ENCODE assay signal across 1 cellular context in the genomic region with DNA sequence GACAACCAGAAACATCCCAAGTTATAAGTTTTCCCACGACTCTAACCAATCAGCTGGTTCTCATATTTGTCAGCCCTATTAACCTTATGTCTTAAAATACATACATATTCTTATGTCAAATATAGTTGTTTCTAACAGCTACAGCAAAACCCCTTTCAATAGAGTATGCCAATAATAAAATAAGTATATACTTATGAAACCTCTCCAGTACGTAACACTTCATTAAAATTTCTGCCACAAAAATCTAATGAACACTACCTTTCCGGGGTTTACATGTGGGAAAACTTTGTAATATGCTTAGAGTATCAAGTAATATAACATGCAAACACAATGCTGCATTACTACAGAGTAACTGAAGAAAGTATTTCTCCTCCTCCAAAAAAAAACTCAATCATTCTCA.
TF ChIP-seq lines count a peak whose summit lies in the region.

No MANE protein-coding gene starts in this region.

TF ChIP-seq in HepG2, 621 proteins besides CTCF, POLR2A, EP300 and RAD21:
- TF ChIP-seq, protein P1, sequence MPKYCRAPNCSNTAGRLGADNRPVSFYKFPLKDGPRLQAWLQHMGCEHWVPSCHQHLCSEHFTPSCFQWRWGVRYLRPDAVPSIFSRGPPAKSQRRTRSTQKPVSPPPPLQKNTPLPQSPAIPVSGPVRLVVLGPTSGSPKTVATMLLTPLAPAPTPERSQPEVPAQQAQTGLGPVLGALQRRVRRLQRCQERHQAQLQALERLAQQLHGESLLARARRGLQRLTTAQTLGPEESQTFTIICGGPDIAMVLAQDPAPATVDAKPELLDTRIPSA (CRISPR knock-in tag; IDR thresholded peaks at IDR 0.05; ENCODE audit: borderline replicate concordance) = no peak
- TF ChIP-seq SAFB2 (CRISPR knock-in tag; IDR thresholded peaks at IDR 0.05; ENCODE audit: borderline replicate concordance, low read depth) (no peak), ZMYM3 (CRISPR knock-in tag; IDR thresholded peaks at IDR 0.05) (no peak), DMTF1 (CRISPR knock-in tag; IDR thresholded peaks at IDR 0.05) (no peak), ZNF773 (CRISPR knock-in tag; IDR thresholded peaks at IDR 0.05; ENCODE audit: borderline replicate concordance) (no peak), THRA (CRISPR knock-in tag; IDR thresholded peaks at IDR 0.05; ENCODE audit: borderline replicate concordance) (no peak)
TF ChIP-seq in HepG2: peak in this region for 0.
